14 cellular contexts compared by ENCODE assay signal in genomic region chr15:22968356-22968755, GRCh38. TPM values are rescaled to one million over a fixed set of nuclear protein-coding genes. Genes with fewer than 3 reads are reported as not detected.
DNase-seq lines count a peak whose midpoint lies in the region; ATAC-seq and TF ChIP-seq lines count a peak whose summit lies in the region.
"Had no signal": no experiment of that assay in that cellular context is flagged by ENCODE, and none has a peak within 500 bp of the region (broad histone marks: within the 10 kb centered on the region; RNA-seq: fewer than 3 reads in every experiment).

No MANE protein-coding gene starts in this region.

- no peak overlapping the region for H3K4me3 ChIP-seq in ascending aorta
- no peak overlapping the region for H3K4me3 ChIP-seq in heart right ventricle
- H3K4me3 ChIP-seq in spleen: no peak overlapping the region
- no peak overlapping the region for H3K4me3 ChIP-seq in body of pancreas
- no peak overlapping the region for H3K4me3 ChIP-seq in gastroesophageal sphincter
- H3K4me3 ChIP-seq: lower lobe of right lung had no signal

- no peak for TF ChIP-seq POLR2A in spleen (IDR thresholded peaks at IDR 0.05)
- TF ChIP-seq POLR2A in body of pancreas (IDR thresholded peaks at IDR 0.05): no peak
- no peak for TF ChIP-seq POLR2A in gastroesophageal sphincter (IDR thresholded peaks at IDR 0.05)

- peak in 6 of 8 donors; percentile 36 to 89 (median 60) for ATAC-seq in heart right ventricle
- ATAC-seq in body of pancreas: no peak
- no peak for ATAC-seq in gastroesophageal sphincter
- ATAC-seq: effector memory CD8-positive, alpha-beta T cell; lower lobe of right lung; stimulated activated naive CD8-positive, alpha-beta T cell treated with anti-CD3 and anti-CD28 coated beads, Interleukin-15, amount 100 ng/mL, for 72 hours had no signal

- H3K9me3 ChIP-seq in ascending aorta: no peaks in the 10 kb centered on the region
- peaks cover 0 to 19% (median 0%) of the 10 kb centered on the region in 11 donors for H3K9me3 ChIP-seq in heart right ventricle
- peaks cover 0 to 15% (median 5%) of the 10 kb centered on the region in 8 donors for H3K9me3 ChIP-seq in spleen
- H3K9me3 ChIP-seq in body of pancreas: no peaks in the 10 kb centered on the region
- no peaks in the 10 kb centered on the region for H3K9me3 ChIP-seq in gastroesophageal sphincter
- H3K9me3 ChIP-seq: lower lobe of right lung had no signal

- H3K4me1 ChIP-seq in ascending aorta: peaks cover 10 to 25% of the 10 kb centered on the region in 2 donors
- H3K4me1 ChIP-seq in heart right ventricle: peaks cover 4 to 50% (median 37%) of the 10 kb centered on the region in 9 donors
- peaks cover 0 to 27% (median 12%) of the 10 kb centered on the region in 6 donors for H3K4me1 ChIP-seq in spleen
- H3K4me1 ChIP-seq in body of pancreas: peaks cover 36% of the 10 kb centered on the region
- peaks cover 0 to 39% (median 6%) of the 10 kb centered on the region in 3 donors for H3K4me1 ChIP-seq in gastroesophageal sphincter

- H3K36me3 ChIP-seq in ascending aorta: no peaks in the 10 kb centered on the region
- H3K36me3 ChIP-seq in heart right ventricle: peaks cover 0 to 10% (median 0%) of the 10 kb centered on the region in 9 donors
- peaks cover 0 to 6% (median 0%) of the 10 kb centered on the region in 6 donors for H3K36me3 ChIP-seq in spleen
- H3K36me3 ChIP-seq in body of pancreas (replicated peaks in 1 of 2; ENCODE audit: insufficient read depth in 1 of 2, low read depth in 2 of 2): no peaks in the 10 kb centered on the region
- H3K36me3 ChIP-seq in gastroesophageal sphincter: no peaks in the 10 kb centered on the region
- H3K36me3 ChIP-seq: lower lobe of right lung had no signal

- no peaks in the 10 kb centered on the region for H3K27me3 ChIP-seq in ascending aorta
- no peaks in the 10 kb centered on the region for H3K27me3 ChIP-seq in heart right ventricle
- no peaks in the 10 kb centered on the region for H3K27me3 ChIP-seq in spleen (replicated peaks in 1 of 7)
- H3K27me3 ChIP-seq in body of pancreas: no peaks in the 10 kb centered on the region
- H3K27me3 ChIP-seq in gastroesophageal sphincter: no peaks in the 10 kb centered on the region

- intact Hi-C loops in ascending aorta (cut with DNase I) (loop anchor here (10.0 kb wide), 2 partner anchors 66 to 134 kb away; partner anchors contain the start of genes NIPA2 and TUBGCP5), heart right ventricle (cut with DNase I) (loop anchor here in 1 of 10 donors (10.0 kb wide), 1 partner anchor 54 kb away; no protein-coding TSS in a partner anchor), spleen (cut with DNase I; ENCODE audit: low total_unique reads) (no loop called here), body of pancreas (cut with DNase I) (no loop called here)

- peak; percentile 91 for DNase-seq in HCEC 1CT
- DNase-seq in ascending aorta (ENCODE audit: low spot score in 2 of 2): no peak
- no peak for DNase-seq in heart right ventricle
- DNase-seq in spleen: peak; percentile 8
- DNase-seq in HuH-7.5 (ENCODE audit: low spot score): no peak
- no peak for DNase-seq in body of pancreas
- no peak for DNase-seq in activated CD4-positive, alpha-beta T cell treated with anti-CD3 and anti-CD28 coated beads, Interleukin-2, amount 50 U/mL, for 48 hours
- DNase-seq: activated T-cell treated with anti-CD3 and anti-CD28 coated beads, Interleukin-2, amount 50 U/mL, for 24 hours; effector memory CD8-positive, alpha-beta T cell; lower lobe of right lung; NCI-H526 treated with DMSO at 0.1 percent for 48 hours; stimulated activated naive CD8-positive, alpha-beta T cell treated with anti-CD3 and anti-CD28 coated beads, Interleukin-15, amount 100 ng/mL, for 72 hours had no signal

- peak overlapping the region; percentile 75 to 88 for H3K27ac ChIP-seq in ascending aorta
- peak overlapping the region in 4 of 10 donors; percentile 32 to 60 (median 44) for H3K27ac ChIP-seq in heart right ventricle
- H3K27ac ChIP-seq in spleen: no peak overlapping the region
- H3K27ac ChIP-seq in body of pancreas: no peak overlapping the region
- H3K27ac ChIP-seq in gastroesophageal sphincter: no peak overlapping the region
- H3K27ac ChIP-seq: KMS-11, lower lobe of right lung had no signal

- WGBS in heart right ventricle, 2 donors: 15 to 25% methylated on average over 5 of the region's 5 CpGs
- WGBS in spleen, 5 donors: 41 to 80% (median 75%) methylated on average over 5 of the region's 5 CpGs
- 51 to 60% methylated on average over 5 of the region's 5 CpGs for WGBS in body of pancreas, 2 donors
- 15 to 17% methylated on average over 5 of the region's 5 CpGs for WGBS in gastroesophageal sphincter (ENCODE audit: low coverage in 1 of 2), 2 donors

- no peak for TF ChIP-seq EP300 in gastroesophageal sphincter (IDR thresholded peaks at IDR 0.05)

- TF ChIP-seq CTCF in ascending aorta (IDR thresholded peaks at IDR 0.05) (no peak), heart right ventricle (IDR thresholded peaks at IDR 0.05) (no peak), spleen (IDR thresholded peaks at IDR 0.05 in 8 of 11, conservative IDR thresholded peaks at IDR 0.05 in 3 of 11) (no peak), body of pancreas (IDR thresholded peaks at IDR 0.05) (no peak), gastroesophageal sphincter (IDR thresholded peaks at IDR 0.05) (no peak)

RNA-seq across cellular contexts. Expression of gene CYFIP1, which starts 11.8 kb away (rescaled TPM):
- total RNA-seq in ascending aorta (94.7 TPM), heart right ventricle (10 to 100 TPM; 17.6 to 56.6 (median 28.7) TPM), spleen (100 to 1,000 TPM in 3 of 7 donors, 10 to 100 TPM in 4; 75.2 to 139 (median 90.6) TPM), body of pancreas (10 to 100 TPM; 68.5 to 68.6 TPM), gastroesophageal sphincter (100 to 1,000 TPM in 2 of 4 donors, 10 to 100 TPM in 2; 82.3 to 116 (median 101) TPM)
- polyA plus RNA-seq in heart right ventricle (10 to 100 TPM; 12.4 to 23.6 TPM), spleen (10 to 100 TPM; 11.5 to 30.3 (median 14.2) TPM)

Comparison
In these comparisons a context has a peak if more than half of its experiments do, and no peak if none do; other contexts are left out.
1. DNase-seq: peak in HCEC 1CT (single experiment) and spleen (single experiment); none in ascending aorta (0 of 2), heart right ventricle (0 of 2), HuH-7.5 (single experiment), body of pancreas (0 of 4) and activated CD4-positive, alpha-beta T cell treated with anti-CD3 and anti-CD28 coated beads, Interleukin-2, amount 50 U/mL, for 48 hours (0 of 2).
2. H3K27ac ChIP-seq: peak in ascending aorta (2 of 2); none in spleen (0 of 8), body of pancreas (0 of 4) and gastroesophageal sphincter (0 of 4).
3. ATAC-seq: peak in heart right ventricle (6 of 8); none in body of pancreas (single experiment) and gastroesophageal sphincter (single experiment).